ENCODE assay signal across 9 cellular contexts in genomic region chr10:75395955-75396860, GRCh38. TPM values are rescaled to one million over a fixed set of nuclear protein-coding genes. Genes with fewer than 3 reads are reported as not detected.
DNase-seq lines count a peak whose midpoint lies in the region; ATAC-seq and TF ChIP-seq lines count a peak whose summit lies in the region.
"Had no signal": no experiment of that assay in that cellular context is flagged by ENCODE, and none has a peak within 500 bp of the region (broad histone marks: within the 10 kb centered on the region; RNA-seq: fewer than 3 reads in every experiment).

No MANE protein-coding gene starts in this region.

- H3K27ac ChIP-seq in cardiac muscle cell: peak overlapping the region; percentile 96
- peak overlapping the region; percentile 99 for H3K27ac ChIP-seq in vagina
- H3K27ac ChIP-seq: C4-2B had no signal

- H3K4me1 ChIP-seq in cardiac muscle cell (ENCODE audit: low read depth) (no peaks in the 10 kb centered on the region), mucosa of stomach (ENCODE audit: control insufficient read depth, insufficient read depth, low read length) (peaks cover 14% of the 10 kb centered on the region), vagina (peaks cover 18% of the 10 kb centered on the region)

- intact Hi-C loops in cardiac septum (cut with DNase I) (loop anchor here (5.0 kb wide), 3 partner anchors 104 to 906 kb away; no protein-coding TSS in a partner anchor), vagina (cut with DNase I) (loop anchor here (5.0 to 10.0 kb wide), 6 partner anchors 101 to 1609 kb away; no protein-coding TSS in a partner anchor)

- H3K9me3 ChIP-seq in cardiac muscle cell (ENCODE audit: low read depth) (no peaks in the 10 kb centered on the region), mucosa of stomach (ENCODE audit: control insufficient read depth, low read length) (no peaks in the 10 kb centered on the region), vagina (no peaks in the 10 kb centered on the region)

- TF ChIP-seq CTCF in cardiac muscle cell (IDR thresholded peaks at IDR 0.05; ENCODE audit: low read depth, low read length): no peak
- TF ChIP-seq CTCF in fibroblast of mammary gland (conservative IDR thresholded peaks at IDR 0.05; ENCODE audit: control insufficient read depth, insufficient read depth, low read depth, low read length): no peak
- no peak for TF ChIP-seq CTCF in vagina (IDR thresholded peaks at IDR 0.05)

- H3K27me3 ChIP-seq in cardiac muscle cell (peaks cover 75% of the 10 kb centered on the region), mucosa of stomach (ENCODE audit: control insufficient read depth, insufficient read depth, low read length) (peaks cover 21% of the 10 kb centered on the region), vagina (no peaks in the 10 kb centered on the region)

- no peak for ATAC-seq in HG02763 (IDR thresholded peaks at IDR 0.05; ENCODE audit: unreplicated experiment)
- ATAC-seq in GM21526 (IDR thresholded peaks at IDR 0.05; ENCODE audit: low FRiP score, unreplicated experiment): no peak

- peak overlapping the region; percentile 74 for H3K9ac ChIP-seq in mucosa of stomach (ENCODE audit: low read length)

- DNase-seq in cardiac muscle cell (ENCODE audit: low read depth in 1 of 2, low spot score in 1 of 2): peak; percentile 48 to 55
- no peak for DNase-seq in cardiac septum (ENCODE audit: low spot score)
- peak; percentile 19 for DNase-seq in fibroblast of mammary gland (ENCODE audit: low read depth)
- DNase-seq in vagina (ENCODE audit: extremely low spot score in 2 of 2): no peak
- DNase-seq in NCI-H1417 treated with DMSO at 0.1 percent for 48 hours (lab: John Stamatoyannopoulos, UW): no peak

- H3K4me3 ChIP-seq in cardiac muscle cell (peak overlapping the region; percentile 97), fibroblast of mammary gland (ENCODE audit: control insufficient read depth, low read depth, low read length) (peak overlapping the region; percentile 97), mucosa of stomach (ENCODE audit: low read length) (peak overlapping the region; percentile 43), vagina (peak overlapping the region; percentile 62 to 99)

- no peak for TF ChIP-seq POLR2A in vagina (IDR thresholded peaks at IDR 0.05)

- H3K36me3 ChIP-seq in cardiac muscle cell: peaks cover 6% of the 10 kb centered on the region
- no peaks in the 10 kb centered on the region for H3K36me3 ChIP-seq in mucosa of stomach (ENCODE audit: control insufficient read depth, insufficient read depth, low read length)
- H3K36me3 ChIP-seq in vagina: peaks cover 0 to 12% of the 10 kb centered on the region in 2 donors

RNA-seq across cellular contexts. Expression of gene ZNF503, which starts 5.4 kb away (rescaled TPM):
- 110 and 124 TPM in 2 replicates for total RNA-seq in cardiac muscle cell
- 37.3 and 41.8 TPM in 2 replicates for polyA plus RNA-seq in cardiac muscle cell
- 3.3 TPM for total RNA-seq in cardiac septum
- 24.6 TPM for total RNA-seq in vagina

RNA-seq across cellular contexts. Expression of gene LRMDA, which starts 35.2 kb away (rescaled TPM):
- 3.0 and 6.2 TPM in 2 replicates for total RNA-seq in cardiac muscle cell
- polyA plus RNA-seq in cardiac muscle cell: 11.7 and 29.3 TPM in 2 replicates
- total RNA-seq in cardiac septum: 4.5 TPM
- 22.6 TPM for total RNA-seq in vagina

Comparison
In these comparisons a context has a peak if more than half of its experiments do, and no peak if none do; other contexts are left out.
1. DNase-seq: peak in cardiac muscle cell (2 of 2) and fibroblast of mammary gland (single experiment); none in cardiac septum (single experiment), vagina (0 of 2) and NCI-H1417 treated with DMSO at 0.1 percent for 48 hours (single experiment).
2. H3K4me3 ChIP-seq: peak in every context shown above with its lines; median percentile 97 in cardiac muscle cell; 97 in fibroblast of mammary gland; 80 in vagina; 43 in mucosa of stomach.